Comparison of ENCODE assay signal across 8 cellular contexts in genomic region chr14:58427289-58428010, GRCh38. TPM values are rescaled to one million over a fixed set of nuclear protein-coding genes. Genes with fewer than 3 reads are reported as not detected.
A peak's percentile ranks its signal among the peaks of the same experiment; 100 is the strongest.
DNase-seq lines count a peak whose midpoint lies in the region; ATAC-seq and TF ChIP-seq lines count a peak whose summit lies in the region.

Gene KIAA0586, plus strand, starts transcription at chr14:58427719. Its CDS starts 546 bp downstream, at chr14:58428265.
Gene TIMM9, minus strand, starts transcription at chr14:58427531. Its CDS starts 15,586 bp downstream, at chr14:58411945.

- peak; percentile 92 for ATAC-seq in HG03439 (IDR thresholded peaks at IDR 0.05; ENCODE audit: unreplicated experiment)

- H3K36me3 Mint-ChIP-seq in chondrocyte (ENCODE audit: low read depth), result no peaks in the 10 kb centered on the region

- no peaks in the 10 kb centered on the region for H3K36me3 ChIP-seq in kidney epithelial cell (ENCODE audit: control insufficient read depth, insufficient read depth, low read length)

- H3K4me1 Mint-ChIP-seq in chondrocyte (ENCODE audit: low read depth), result peaks cover 34% of the 10 kb centered on the region

- H3K27me3 Mint-ChIP-seq in chondrocyte (ENCODE audit: low read depth), result no peaks in the 10 kb centered on the region

- TF ChIP-seq CTCF in chondrocyte (IDR thresholded peaks at IDR 0.05), result no peak
- no peak for TF ChIP-seq CTCF in kidney epithelial cell (IDR thresholded peaks at IDR 0.05; ENCODE audit: insufficient read depth, low read length, poor library complexity, severe bottlenecking)

- H3K27ac Mint-ChIP-seq in chondrocyte (ENCODE audit: unreplicated experiment), result peak within 1 kb of the TSS; percentile 92

- TF ChIP-seq POLR2A in GM19193 (IDR thresholded peaks at IDR 0.05; ENCODE audit: extremely low read depth, insufficient read depth, insufficient read length), result peak; percentile 86

- H3K4me3 Mint-ChIP-seq in chondrocyte (ENCODE audit: unreplicated experiment), result peak within 1 kb of the TSS; percentile 80

- H3K9me3 Mint-ChIP-seq in chondrocyte (ENCODE audit: low read depth), result no peaks in the 10 kb centered on the region

- peak; percentile 93 to 95 for DNase-seq in AML-193 (lab: John Stamatoyannopoulos, UW)
- peak; percentile 93 for DNase-seq in NCI-H510A treated with DMSO at 0.1 percent for 48 hours (lab: John Stamatoyannopoulos, UW)
- peak; percentile 90 for DNase-seq in activated CD4-positive, alpha-beta T cell treated with anti-CD3 and anti-CD28 coated beads for 24 hours (ENCODE audit: low read depth in 2 of 2)
- peak; percentile 99 for DNase-seq in chondrocyte (ENCODE audit: low spot score)
- DNase-seq in kidney epithelial cell (ENCODE audit: low read depth), result peak; percentile 96
- peak; percentile 95 to 97 for DNase-seq in stimulated activated CD4-positive, alpha-beta T cell treated with anti-CD3 and anti-CD28 coated beads, Interleukin-15, amount 100 ng/mL, for 48 hours (ENCODE audit: low read depth in 2 of 2)

- no peaks in the 10 kb centered on the region for H3K27me3 ChIP-seq in kidney epithelial cell (ENCODE audit: control insufficient read depth, insufficient read depth, low read length)

- peak within 1 kb of the TSS; percentile 77 for H3K4me3 ChIP-seq in kidney epithelial cell (ENCODE audit: low read depth, low read length)

RNA-seq across cellular contexts. Expression of gene KIAA0586, which starts in this region (rescaled TPM):
- 14.0 to 25.6 TPM (median 14.5 TPM) in 3 replicates for total RNA-seq in chondrocyte
- total RNA-seq in kidney epithelial cell, result 21.2 and 21.4 TPM in 2 replicates

RNA-seq across cellular contexts. Expression of gene TIMM9, which starts in this region (rescaled TPM):
- 27.5 to 32.4 TPM (median 32.4 TPM) in 3 replicates for total RNA-seq in chondrocyte
- total RNA-seq in kidney epithelial cell, result 72.7 and 113 TPM in 2 replicates

Comparison
In these comparisons a context has a peak if more than half of its experiments do, and no peak if none do; other contexts are left out.
1. Peak in every context shown above with its lines: DNase-seq, ATAC-seq and H3K4me3 ChIP-seq.